Comparison of ENCODE assay signal across 2 cellular contexts in the genomic region with DNA sequence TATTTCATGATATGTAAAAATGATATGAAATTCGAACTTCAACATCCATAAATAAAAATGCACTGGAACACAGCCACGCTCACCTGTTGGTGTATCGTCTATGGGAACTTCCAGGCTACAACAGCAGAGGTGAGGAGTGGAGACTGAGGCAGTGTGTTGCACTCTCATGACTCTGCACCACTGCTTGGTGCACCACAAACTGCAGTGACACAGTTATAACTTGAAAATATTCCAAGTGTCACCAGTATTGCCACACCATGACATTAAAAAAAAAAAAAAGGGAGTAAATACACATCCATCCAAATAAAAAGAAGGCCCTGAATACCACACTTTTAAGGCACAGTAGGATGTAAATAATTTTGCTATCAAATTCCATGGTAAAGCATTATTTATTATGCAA.
TF ChIP-seq lines count a peak whose summit lies in the region.

No MANE protein-coding gene starts in this region.

TF ChIP-seq in GM12891, 5 proteins besides CTCF, POLR2A, EP300 and RAD21 (continued from another document):
- TF ChIP-seq TAF1 (IDR thresholded peaks at IDR 0.05; ENCODE audit: low read depth, low read length) = no peak

TF ChIP-seq in GM12878, 131 proteins besides CTCF, POLR2A, EP300 and RAD21:
- TF ChIP-seq, protein P1, sequence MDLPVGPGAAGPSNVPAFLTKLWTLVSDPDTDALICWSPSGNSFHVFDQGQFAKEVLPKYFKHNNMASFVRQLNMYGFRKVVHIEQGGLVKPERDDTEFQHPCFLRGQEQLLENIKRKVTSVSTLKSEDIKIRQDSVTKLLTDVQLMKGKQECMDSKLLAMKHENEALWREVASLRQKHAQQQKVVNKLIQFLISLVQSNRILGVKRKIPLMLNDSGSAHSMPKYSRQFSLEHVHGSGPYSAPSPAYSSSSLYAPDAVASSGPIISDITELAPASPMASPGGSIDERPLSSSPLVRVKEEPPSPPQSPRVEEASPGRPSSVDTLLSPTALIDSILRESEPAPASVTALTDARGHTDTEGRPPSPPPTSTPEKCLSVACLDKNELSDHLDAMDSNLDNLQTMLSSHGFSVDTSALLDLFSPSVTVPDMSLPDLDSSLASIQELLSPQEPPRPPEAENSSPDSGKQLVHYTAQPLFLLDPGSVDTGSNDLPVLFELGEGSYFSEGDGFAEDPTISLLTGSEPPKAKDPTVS (IDR thresholded peaks at IDR 0.05; ENCODE audit: low read depth, low read length) = no peak
TF ChIP-seq in GM12878: peak in this region for 0.
